In the genomic region with DNA sequence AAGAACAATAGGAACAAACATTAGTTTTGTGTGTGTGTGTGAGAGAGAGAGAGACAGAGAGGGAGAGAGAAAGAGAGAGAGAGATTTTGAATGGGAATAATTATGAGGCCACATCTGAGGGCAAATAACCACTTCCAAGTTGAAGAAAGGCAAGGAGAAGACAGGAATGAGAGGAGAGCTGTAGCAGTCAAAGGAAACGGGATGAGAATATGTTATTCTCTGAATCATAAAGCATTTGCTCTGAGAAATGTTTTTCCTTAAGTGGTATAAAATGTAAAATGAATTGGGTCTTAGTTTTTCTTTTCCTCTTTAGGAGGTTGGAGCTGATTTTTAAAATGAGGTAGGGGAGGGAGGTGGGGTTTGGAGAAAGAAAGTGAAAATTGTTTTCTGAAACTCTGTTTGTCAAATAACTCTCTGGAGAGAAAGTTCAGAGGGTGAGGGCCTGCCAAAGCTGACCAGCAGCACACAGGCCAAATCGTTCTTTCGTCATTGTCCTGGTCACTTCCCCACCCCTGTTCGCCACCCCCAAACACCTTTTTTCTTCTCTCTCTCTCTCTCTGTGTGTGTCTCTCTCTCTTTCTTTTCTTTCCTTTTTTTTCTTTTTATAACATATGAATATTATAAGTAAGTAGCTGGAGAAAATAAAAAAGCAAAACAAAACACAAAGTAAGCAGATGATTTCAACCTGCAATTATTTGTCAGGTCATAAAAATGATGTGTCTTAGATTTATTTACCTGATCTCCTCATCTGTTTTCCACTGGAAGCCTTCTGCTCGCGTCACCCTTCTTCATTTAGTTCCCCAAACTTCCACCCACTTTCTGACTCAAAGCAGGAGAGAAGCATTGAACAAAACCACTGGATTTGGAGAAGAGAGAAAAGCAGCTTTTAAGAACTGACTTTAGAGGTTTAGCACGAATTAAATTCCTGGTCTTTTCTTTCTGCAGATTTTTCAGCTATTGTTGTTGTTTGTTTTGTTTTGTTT, we compare ENCODE assay signal across 11 cellular contexts.
DNase-seq lines count a peak whose midpoint lies in the region; ATAC-seq, FAIRE-seq and TF ChIP-seq lines count a peak whose summit lies in the region.
"Had no signal": no experiment of that assay in that cellular context is flagged by ENCODE, and none has a peak within 500 bp of the region (broad histone marks: within the 10 kb centered on the region; RNA-seq: fewer than 3 reads in every experiment).

No MANE protein-coding gene starts in this region.

- H3K9me2 ChIP-seq in PC-9 (ENCODE audit: insufficient read depth), result no peaks in the 10 kb centered on the region

- TF ChIP-seq POLR2A in endothelial cell of umbilical vein (IDR thresholded peaks at IDR 0.05; ENCODE audit: low read depth, low read length) (no peak), testis (IDR thresholded peaks at IDR 0.05) (no peak)

- intact Hi-C loops in endothelial cell of umbilical vein (cut with micrococcal nuclease), result loop anchor here (5.0 kb wide), 2 partner anchors 83 to 618 kb away; no protein-coding TSS in a partner anchor
- intact Hi-C loops in lower lobe of right lung (cut with DNase I), result no loop called here
- intact Hi-C loops in testis (cut with DNase I; ENCODE audit: low total_unique reads), result loop anchor here (10.0 kb wide), 1 partner anchor 520 kb away; the partner anchor contains the start of gene BCL6
- intact Hi-C loops in PC-9 (cut with micrococcal nuclease; ENCODE audit: unreplicated experiment), result loop anchor here (5.0 kb wide), 2 partner anchors 87 to 418 kb away; no protein-coding TSS in a partner anchor
- intact Hi-C loops in naive thymus-derived CD4-positive, alpha-beta T cell (cut with micrococcal nuclease), result no loop called here

- FAIRE-seq in endothelial cell of umbilical vein (lab: Jason Lieb, UNC), result peak; percentile 26
- FAIRE-seq: H54 had no signal

- no peaks in the 10 kb centered on the region for H3K27me3 Mint-ChIP-seq in naive thymus-derived CD4-positive, alpha-beta T cell
- H3K27me3 Mint-ChIP-seq: type B pancreatic cell had no signal

- peaks cover 0 to 7% (median 2%) of the 10 kb centered on the region in 5 donors for H3K36me3 Mint-ChIP-seq in naive thymus-derived CD4-positive, alpha-beta T cell

- peaks cover 0 to 9% (median 2%) of the 10 kb centered on the region in 7 donors for H3K4me1 Mint-ChIP-seq in naive thymus-derived CD4-positive, alpha-beta T cell

- 50 to 64% methylated on average over 7 of the region's 7 CpGs for WGBS in testis, 2 donors

- H3K9me3 Mint-ChIP-seq in naive thymus-derived CD4-positive, alpha-beta T cell, result no peaks in the 10 kb centered on the region
- H3K9me3 Mint-ChIP-seq: type B pancreatic cell had no signal

- peaks cover 20% of the 10 kb centered on the region for H3F3A ChIP-seq in PC-9 (ENCODE audit: insufficient read depth, low read depth)

- H3K79me2 ChIP-seq in endothelial cell of umbilical vein (ENCODE audit: control insufficient read depth, insufficient read depth, low read length), result peaks cover 46% of the 10 kb centered on the region
- H3K79me2 ChIP-seq in PC-9 (ENCODE audit: low read depth), result peaks cover 12% of the 10 kb centered on the region

- H3K27ac ChIP-seq in endothelial cell of umbilical vein (ENCODE audit: insufficient read depth, low read depth, low read length) (peak overlapping the region; percentile 88), lower lobe of right lung (peak overlapping the region; percentile 44), testis (peak overlapping the region; percentile 58 to 93), PC-9 (no peak overlapping the region)
- H3K27ac ChIP-seq in naive thymus-derived CD4-positive, alpha-beta T cell (ENCODE audit: low read depth, low read length), result no peak overlapping the region

- H4K20me1 ChIP-seq in endothelial cell of umbilical vein (replicated peaks; ENCODE audit: control insufficient read depth, extremely low read depth, insufficient read depth, low read length) (no peaks in the 10 kb centered on the region), PC-9 (ENCODE audit: insufficient read depth) (no peaks in the 10 kb centered on the region)

- BruUV-seq in endothelial cell of umbilical vein (replicated peaks; lab: Mats Ljungman, UMichigan), result no TSS peak
- BruUV-seq in PC-9 (replicated peaks; lab: Mats Ljungman, UMichigan), result no TSS peak

- H3K36me3 ChIP-seq in endothelial cell of umbilical vein (ENCODE audit: control insufficient read depth in 2 of 2, extremely low read depth in 1 of 2, insufficient read depth in 2 of 2, low read length in 2 of 2) (no peaks in the 10 kb centered on the region), lower lobe of right lung (no peaks in the 10 kb centered on the region), testis (ENCODE audit: low read depth, missing control alignments) (no peaks in the 10 kb centered on the region), PC-9 (ENCODE audit: low read depth) (no peaks in the 10 kb centered on the region)
- H3K36me3 ChIP-seq in naive thymus-derived CD4-positive, alpha-beta T cell (ENCODE audit: control insufficient read depth in 2 of 3, insufficient read depth in 3 of 3, low read length in 3 of 3), result no peaks in the 10 kb centered on the region

- POLR2A ChIA-PET in endothelial cell of umbilical vein (lab: Charles Lee) (interaction anchor here (1.2 to 2.2 kb wide), 2 partner anchors 111 to 519 kb away, joined by 3 to 7 read pairs; partner anchors contain the start of genes BCL6 and LPP), PC-9 (lab: Charles Lee; ENCODE audit: unreplicated experiment) (interaction anchor here (0.7 kb wide), 1 partner anchor 514 kb away, joined by 13 read pairs; no protein-coding TSS in a partner anchor)
- POLR2A ChIA-PET in naive thymus-derived CD4-positive, alpha-beta T cell (lab: Charles Lee), result no interaction called here

- TF ChIP-seq CTCF in endothelial cell of umbilical vein (IDR thresholded peaks at IDR 0.05; ENCODE audit: extremely low read depth in 1 of 2, insufficient read depth in 1 of 2, low read depth in 1 of 2, low read length in 2 of 2) (no peak), lower lobe of right lung (IDR thresholded peaks at IDR 0.05) (no peak), testis (IDR thresholded peaks at IDR 0.05) (no peak), PC-9 (conservative IDR thresholded peaks at IDR 0.05) (no peak)

- H3K27ac Mint-ChIP-seq in naive thymus-derived CD4-positive, alpha-beta T cell, result no peak overlapping the region
- H3K27ac Mint-ChIP-seq: type B pancreatic cell had no signal

- DNase-seq in LHCN-M2 (ENCODE audit: low read depth) (peak; percentile 55), endothelial cell of umbilical vein (ENCODE audit: low read depth, low spot score) (peak; percentile 45), lower lobe of right lung (no peak), testis (no peak), PC-9 (no peak), amniotic stem cell (lab: John Stamatoyannopoulos, UW) (no peak)
- DNase-seq in naive thymus-derived CD4-positive, alpha-beta T cell, result no peak
- DNase-seq in activated CD8-positive, alpha-beta memory T cell treated with anti-CD3 and anti-CD28 coated beads for 24 hours, result no peak
- DNase-seq: activated gamma-delta T cell treated with Interleukin-2 at 50 U/mL for 16 hours had no signal

- dilution Hi-C loops in endothelial cell of umbilical vein (cut with MboI; ENCODE audit: extremely low pct_ligation_motif_present, low sequenced_read_pairs), result no loop called here

- no peak overlapping the region for H3K4me3 Mint-ChIP-seq in naive thymus-derived CD4-positive, alpha-beta T cell
- H3K4me3 Mint-ChIP-seq: type B pancreatic cell had no signal

- no peaks in the 10 kb centered on the region for H3K27me3 ChIP-seq in endothelial cell of umbilical vein (ENCODE audit: control insufficient read depth in 2 of 2, insufficient read depth in 2 of 2, low read length in 2 of 2)
- H3K27me3 ChIP-seq in lower lobe of right lung (ENCODE audit: low read depth), result no peaks in the 10 kb centered on the region
- no peaks in the 10 kb centered on the region for H3K27me3 ChIP-seq in testis
- H3K27me3 ChIP-seq in PC-9 (ENCODE audit: insufficient read depth, low read depth), result no peaks in the 10 kb centered on the region
- no peaks in the 10 kb centered on the region for H3K27me3 ChIP-seq in naive thymus-derived CD4-positive, alpha-beta T cell (ENCODE audit: control insufficient read depth in 2 of 2, insufficient read depth in 2 of 2, low read length in 2 of 2)

- H3K9me1 ChIP-seq in endothelial cell of umbilical vein (replicated peaks; ENCODE audit: control insufficient read depth, extremely low read depth, insufficient read depth, low read length), result no peaks in the 10 kb centered on the region

- H3K4me3 ChIP-seq in endothelial cell of umbilical vein (replicated peaks in 1 of 3; ENCODE audit: insufficient read depth in 1 of 3, low read depth in 1 of 3, low read length in 3 of 3) (no peak overlapping the region), lower lobe of right lung (no peak overlapping the region), testis (no peak overlapping the region), PC-9 (no peak overlapping the region)
- H3K4me3 ChIP-seq in naive thymus-derived CD4-positive, alpha-beta T cell (ENCODE audit: low read length), result no peak overlapping the region

- peaks cover 87% of the 10 kb centered on the region for H3K4me1 ChIP-seq in endothelial cell of umbilical vein (ENCODE audit: control insufficient read depth, extremely low read depth, insufficient read depth, low read length)
- H3K4me1 ChIP-seq in lower lobe of right lung, result peaks cover 68% of the 10 kb centered on the region
- H3K4me1 ChIP-seq in testis, result peaks cover 26% of the 10 kb centered on the region
- peaks cover 62% of the 10 kb centered on the region for H3K4me1 ChIP-seq in PC-9 (replicated peaks; ENCODE audit: insufficient read depth)
- no peaks in the 10 kb centered on the region for H3K4me1 ChIP-seq in naive thymus-derived CD4-positive, alpha-beta T cell (ENCODE audit: control insufficient read depth in 2 of 2, insufficient read depth in 2 of 2, low read length in 2 of 2)

- CTCF ChIA-PET in endothelial cell of umbilical vein (lab: Charles Lee) (interaction anchor here (0.8 to 2.9 kb wide), 10 partner anchors 30 to 689 kb away, joined by 3 to 12 read pairs (median 3); partner anchors contain the start of gene BCL6), PC-9 (lab: Charles Lee) (interaction anchor here (0.5 to 1.0 kb wide), 3 partner anchors 67 to 526 kb away, joined by 3 read pairs; no protein-coding TSS in a partner anchor)
- CTCF ChIA-PET in naive thymus-derived CD4-positive, alpha-beta T cell (lab: Charles Lee), result interaction anchor here (1.0 kb wide), 1 partner anchor 47 kb away, joined by 3 read pairs; no protein-coding TSS in a partner anchor

- H3K9me3 ChIP-seq in endothelial cell of umbilical vein (replicated peaks; ENCODE audit: control insufficient read depth, insufficient read depth, low read length), result no peaks in the 10 kb centered on the region
- H3K9me3 ChIP-seq in lower lobe of right lung, result no peaks in the 10 kb centered on the region
- no peaks in the 10 kb centered on the region for H3K9me3 ChIP-seq in testis
- no peaks in the 10 kb centered on the region for H3K9me3 ChIP-seq in PC-9 (ENCODE audit: insufficient read depth, low read depth)
- no peaks in the 10 kb centered on the region for H3K9me3 ChIP-seq in naive thymus-derived CD4-positive, alpha-beta T cell (ENCODE audit: control insufficient read depth in 2 of 3, low read length in 3 of 3)

- H3K9ac ChIP-seq in endothelial cell of umbilical vein (replicated peaks; ENCODE audit: extremely low read depth, insufficient read depth, low read length), result peak overlapping the region; percentile 44

- H2AFZ ChIP-seq in endothelial cell of umbilical vein (ENCODE audit: low read depth, low read length) (no peak overlapping the region), PC-9 (no peak overlapping the region)

- ATAC-seq in lower lobe of right lung, result no peak
- no peak for ATAC-seq in naive thymus-derived CD4-positive, alpha-beta T cell

- H3K4me2 ChIP-seq in endothelial cell of umbilical vein (ENCODE audit: insufficient read depth, low read length), result peak overlapping the region; percentile 60
- H3K4me2 ChIP-seq in PC-9, result no peak overlapping the region

Comparison
In these comparisons a context has a peak if more than half of its experiments do, and no peak if none do; other contexts are left out.
1. DNase-seq: peak in LHCN-M2 (single experiment) and endothelial cell of umbilical vein (single experiment); none in lower lobe of right lung (single experiment), testis (single experiment), PC-9 (0 of 2), naive thymus-derived CD4-positive, alpha-beta T cell (0 of 9), amniotic stem cell (single experiment) and activated CD8-positive, alpha-beta memory T cell treated with anti-CD3 and anti-CD28 coated beads for 24 hours (single experiment).
2. H3K27ac ChIP-seq: peak in endothelial cell of umbilical vein (single experiment), lower lobe of right lung (single experiment) and testis (2 of 2); none in PC-9 (single experiment) and naive thymus-derived CD4-positive, alpha-beta T cell (single experiment).
3. intact Hi-C loops: an anchor here in endothelial cell of umbilical vein (5.0 kb wide), testis (10.0 kb wide) and PC-9 (5.0 kb wide); none called in lower lobe of right lung and naive thymus-derived CD4-positive, alpha-beta T cell.